Comparison of ENCODE assay signal across 8 cellular contexts in the genomic region with DNA sequence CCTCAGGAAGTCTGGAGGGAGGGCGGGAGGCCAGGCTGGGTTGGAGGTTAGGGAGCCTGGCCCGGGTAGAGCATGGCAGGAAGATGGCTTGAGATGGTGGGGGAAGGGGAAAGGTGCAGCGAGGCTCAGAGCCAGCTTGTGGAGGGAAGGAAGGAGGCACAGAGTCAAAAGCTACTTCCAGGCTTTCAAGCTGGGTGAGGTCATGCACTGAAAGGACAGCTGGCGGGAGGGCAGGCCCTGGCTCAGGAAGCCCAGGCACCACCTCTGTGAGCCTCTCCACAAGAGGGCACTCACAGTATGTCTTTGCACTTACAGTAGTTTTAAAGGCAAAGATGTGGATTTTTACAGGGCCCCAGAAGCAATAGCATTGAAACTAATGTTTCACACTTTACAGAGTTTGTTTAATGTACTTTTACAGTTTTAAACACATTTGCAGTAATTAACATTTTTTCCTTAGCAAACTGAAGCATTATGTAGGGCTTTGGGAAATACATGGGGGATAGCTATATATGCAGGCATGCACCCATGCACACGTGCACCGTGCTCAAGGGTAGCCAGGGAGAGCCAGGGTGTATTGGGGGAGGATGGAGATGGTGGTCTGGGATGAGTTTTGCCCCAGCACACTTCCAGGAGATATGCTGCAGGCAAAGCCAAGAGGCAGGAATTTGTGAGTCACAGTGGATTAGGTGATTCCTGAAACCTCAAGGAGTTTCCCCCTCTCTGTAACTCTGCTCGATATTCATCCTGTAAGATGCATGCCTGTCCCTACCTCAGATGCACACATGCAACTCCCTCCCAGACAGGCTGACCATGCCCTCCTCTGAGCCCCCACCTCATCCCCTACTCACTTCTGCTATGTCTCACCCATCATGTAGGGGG. TPM values are rescaled to one million over a fixed set of nuclear protein-coding genes. Genes with fewer than 3 reads are reported as not detected.
DNase-seq lines count a peak whose midpoint lies in the region; ATAC-seq and TF ChIP-seq lines count a peak whose summit lies in the region.

No MANE protein-coding gene starts in this region.

- H3K4me3 Mint-ChIP-seq in stimulated activated effector memory CD8-positive, alpha-beta T cell treated with anti-CD3 and anti-CD28 coated beads, Interleukin-12 subunit alpha, Interleukin-12 subunit beta, amount 100 ng/mL, for 72 hours: no peak overlapping the region

- intact Hi-C loops in dorsolateral prefrontal cortex (cut with DNase I): no loop called here
- intact Hi-C loops in right lobe of liver (cut with DNase I): no loop called here

- H3K4me3 ChIP-seq in dorsolateral prefrontal cortex (no peak overlapping the region), right lobe of liver (no peak overlapping the region)

- peaks cover 23% of the 10 kb centered on the region for H3K4me1 Mint-ChIP-seq in stimulated activated effector memory CD8-positive, alpha-beta T cell treated with anti-CD3 and anti-CD28 coated beads, Interleukin-12 subunit alpha, Interleukin-12 subunit beta, amount 100 ng/mL, for 72 hours

- H3K27me3 ChIP-seq in dorsolateral prefrontal cortex (no peaks in the 10 kb centered on the region), right lobe of liver (no peaks in the 10 kb centered on the region)

- TF ChIP-seq CTCF in AG09319 (IDR thresholded peaks at IDR 0.05; ENCODE audit: low read depth, low read length) (peak; percentile 87), dorsolateral prefrontal cortex (IDR thresholded peaks at IDR 0.05 in 54 of 56, conservative IDR thresholded peaks at IDR 0.05 in 2 of 56; ENCODE audit: low read depth in 1 of 56, partially characterized antibody in 56 of 56) (peak; percentile 28 to 91 (median 78)), right lobe of liver (IDR thresholded peaks at IDR 0.05) (peak; percentile 75 to 88 (median 86))

- 7% methylated on average over 3 of the region's 7 CpGs for WGBS in right lobe of liver (ENCODE audit: insufficient coverage, low coverage, low lambda C conversion rate, missing lambda C conversion rate)

- DNase-seq in AG09319 (ENCODE audit: extremely low read depth, low read depth) (peak; percentile 64), NCI-H446 (lab: John Stamatoyannopoulos, UW) (peak; percentile 15 to 81), dorsolateral prefrontal cortex (peak; percentile 30 to 83 (median 78)), right lobe of liver (peak; percentile 81 to 89 (median 86))
- DNase-seq in activated CD4-positive, alpha-beta T cell treated with anti-CD3 and anti-CD28 coated beads for 4 hours: peak; percentile 58 to 61
- DNase-seq in stimulated activated effector memory CD8-positive, alpha-beta T cell treated with anti-CD3 and anti-CD28 coated beads, Interleukin-12 subunit alpha, Interleukin-12 subunit beta, amount 100 ng/mL, for 72 hours (ENCODE audit: low spot score in 2 of 2): peak in 1 of 2 donors; percentile 60

- no peak for TF ChIP-seq POLR2A in right lobe of liver (IDR thresholded peaks at IDR 0.05)

- H3K9me3 Mint-ChIP-seq in stimulated activated effector memory CD8-positive, alpha-beta T cell treated with anti-CD3 and anti-CD28 coated beads, Interleukin-12 subunit alpha, Interleukin-12 subunit beta, amount 100 ng/mL, for 72 hours: no peaks in the 10 kb centered on the region

- ATAC-seq in GM18867 (IDR thresholded peaks at IDR 0.05; ENCODE audit: unreplicated experiment) (peak; percentile 48), right lobe of liver (peak; percentile 85 to 95 (median 93)), GM21367 (IDR thresholded peaks at IDR 0.05; ENCODE audit: unreplicated experiment) (no peak)
- ATAC-seq in stimulated activated effector memory CD8-positive, alpha-beta T cell treated with anti-CD3 and anti-CD28 coated beads, Interleukin-12 subunit alpha, Interleukin-12 subunit beta, amount 100 ng/mL, for 72 hours: peak; percentile 87

- H3K36me3 Mint-ChIP-seq in stimulated activated effector memory CD8-positive, alpha-beta T cell treated with anti-CD3 and anti-CD28 coated beads, Interleukin-12 subunit alpha, Interleukin-12 subunit beta, amount 100 ng/mL, for 72 hours: no peaks in the 10 kb centered on the region

- H3K27ac Mint-ChIP-seq in stimulated activated effector memory CD8-positive, alpha-beta T cell treated with anti-CD3 and anti-CD28 coated beads, Interleukin-12 subunit alpha, Interleukin-12 subunit beta, amount 100 ng/mL, for 72 hours: no peak overlapping the region

- H3K36me3 ChIP-seq in right lobe of liver: no peaks in the 10 kb centered on the region

- H3K4me1 ChIP-seq in right lobe of liver: peaks cover 0 to 33% (median 13%) of the 10 kb centered on the region in 4 donors

- H3K27ac ChIP-seq in dorsolateral prefrontal cortex: peak overlapping the region in 16 of 59 donors; percentile 2 to 74 (median 28)
- peak overlapping the region; percentile 31 to 65 (median 32) for H3K27ac ChIP-seq in right lobe of liver

- H3K9me3 ChIP-seq in right lobe of liver: no peaks in the 10 kb centered on the region

RNA-seq across cellular contexts. Expression of a gene that starts 6.1 kb away (rescaled TPM):
- total RNA-seq in dorsolateral prefrontal cortex (100 to 1,000 TPM in 2 of 120 experiments, 10 to 100 TPM in 118; 32.1 to 108 (median 62.7) TPM), right lobe of liver (10 to 100 TPM; 16.2 to 33.9 (median 26.4) TPM)

RNA-seq across cellular contexts. Expression of a gene that starts 11.4 kb away (rescaled TPM):
- total RNA-seq in dorsolateral prefrontal cortex: 1 to 10 TPM in 1 of 120 experiments, under 1 TPM in 15, not detected in 104; 0.14 to 1.1 (median 0.40) TPM
- total RNA-seq in right lobe of liver: not detected

RNA-seq across cellular contexts. Expression of a gene that starts 11.5 kb away (rescaled TPM):
- total RNA-seq in dorsolateral prefrontal cortex: 1 to 10 TPM in 51 of 120 experiments, under 1 TPM in 62, not detected in 7; 0.19 to 3.1 (median 0.92) TPM
- 1 to 10 TPM in 1 of 6 experiments, under 1 TPM in 4, not detected in 1; 0.72 to 1.4 (median 0.81) TPM for total RNA-seq in right lobe of liver

RNA-seq across cellular contexts. Expression of a gene that starts 18.5 kb away (rescaled TPM):
- total RNA-seq in dorsolateral prefrontal cortex (1 to 10 TPM in 83 of 120 experiments, under 1 TPM in 31, not detected in 6; 0.41 to 3.5 (median 1.3) TPM), right lobe of liver (1 to 10 TPM; 2.3 to 6.4 (median 3.0) TPM)

RNA-seq across cellular contexts. Expression of a gene that starts 33.6 kb away (rescaled TPM):
- 10 to 100 TPM in 118 of 120 experiments, 1 to 10 TPM in 2; 9.3 to 41.7 (median 22.4) TPM for total RNA-seq in dorsolateral prefrontal cortex
- 1 to 10 TPM in 4 of 6 experiments, under 1 TPM in 2; 0.26 to 4.0 (median 2.5) TPM for total RNA-seq in right lobe of liver
